ENCODE assay signal across 25 cellular contexts in the genomic region with DNA sequence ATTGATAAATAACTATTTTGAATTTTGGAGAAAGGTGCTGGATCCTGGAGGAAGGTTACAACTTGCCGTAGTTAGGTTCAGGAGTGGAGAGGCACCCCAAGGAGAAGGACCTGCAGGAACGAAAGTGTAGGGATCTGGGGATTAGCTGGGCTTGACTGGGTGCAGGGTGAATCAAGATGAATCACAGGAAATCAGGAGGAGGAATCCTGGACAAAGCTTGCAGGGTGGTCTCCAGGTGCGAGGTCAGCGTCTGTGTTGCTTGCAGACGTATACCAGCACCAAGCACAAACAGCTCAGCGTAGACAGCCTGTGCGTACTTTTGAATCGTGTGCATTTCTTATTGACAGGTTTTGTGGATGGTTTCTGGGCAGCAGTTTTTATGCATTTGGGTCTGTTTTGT.
DNase-seq lines count a peak whose midpoint lies in the region; ATAC-seq and TF ChIP-seq lines count a peak whose summit lies in the region.
"Had no signal": no experiment of that assay in that cellular context is flagged by ENCODE, and none has a peak within 500 bp of the region (broad histone marks: within the 10 kb centered on the region; RNA-seq: fewer than 3 reads in every experiment).

No MANE protein-coding gene starts in this region.

- CTCF ChIA-PET in Caco-2 (lab: Charles Lee), result no interaction called here

- H3K4me1 ChIP-seq in Caco-2, result no peaks in the 10 kb centered on the region; the same call in 1 of the 2 replicates
- H3K4me1 ChIP-seq: right lobe of liver had no signal

- H3K36me3 ChIP-seq in Caco-2 (ENCODE audit: control insufficient read depth, insufficient read depth, low read length) (peaks cover 3% of the 10 kb centered on the region; the same call in 1 of the 2 replicates), KOPT-K1 (ENCODE audit: insufficient read depth, low read length) (peaks cover 71% of the 10 kb centered on the region)
- H3K36me3 ChIP-seq: left ventricle myocardium inferior, MG63, right lobe of liver had no signal

- H3K27ac Mint-ChIP-seq in Caco-2 (ENCODE audit: unreplicated experiment) (peak overlapping the region; percentile 29), brain (peak overlapping the region; percentile 19 to 99 (median 87)), naive B cell (peak overlapping the region in 4 of 6 donors; percentile 1 to 61 (median 5))
- H3K27ac Mint-ChIP-seq: natural killer cell had no signal

- H3K4me3 Mint-ChIP-seq in Caco-2 (ENCODE audit: unreplicated experiment) (no peak overlapping the region), brain (peak overlapping the region in 1 of 5 experiments; percentile 18), naive B cell (no peak overlapping the region)
- H3K4me3 Mint-ChIP-seq: activated CD8-positive, alpha-beta T cell treated with anti-CD3 and anti-CD28 coated beads for 36 hours; CD14-positive monocyte; natural killer cell had no signal

- no TSS peak for BruUV-seq in Caco-2 (replicated peaks; lab: Mats Ljungman, UMichigan)

- H3K9me3 ChIP-seq in Caco-2, result no peaks in the 10 kb centered on the region
- H3K9me3 ChIP-seq in KOPT-K1 (ENCODE audit: insufficient read depth, low read length, poor library complexity, severe bottlenecking), result no peaks in the 10 kb centered on the region
- H3K9me3 ChIP-seq: left ventricle myocardium inferior, MG63, right lobe of liver had no signal

- POLR2A ChIA-PET in Caco-2 (lab: Charles Lee), result no interaction called here

- H3K9me3 Mint-ChIP-seq in Caco-2 (ENCODE audit: unreplicated experiment) (no peaks in the 10 kb centered on the region), brain (no peaks in the 10 kb centered on the region), naive B cell (no peaks in the 10 kb centered on the region)
- H3K9me3 Mint-ChIP-seq: activated CD8-positive, alpha-beta T cell treated with anti-CD3 and anti-CD28 coated beads for 36 hours; CD14-positive monocyte; natural killer cell had no signal

- H3K27ac ChIP-seq in KOPT-K1 (ENCODE audit: low read depth, low read length, poor library complexity, severe bottlenecking), result peak overlapping the region; percentile 97
- H3K27ac ChIP-seq: hepatocyte, left ventricle myocardium inferior, parathyroid adenoma, right lobe of liver had no signal

- no peak for TF ChIP-seq CTCF in Caco-2 (IDR thresholded peaks at IDR 0.05; ENCODE audit: insufficient read depth in 1 of 2, low read depth in 1 of 2, low read length in 1 of 2, severe bottlenecking in 1 of 2, unreplicated experiment in 1 of 2)
- no peak for TF ChIP-seq CTCF in brain (conservative IDR thresholded peaks at IDR 0.05)

- no peaks in the 10 kb centered on the region for H3K27me3 ChIP-seq in Caco-2 (replicated peaks; ENCODE audit: control insufficient read depth, insufficient read depth, low read length)
- H3K27me3 ChIP-seq: hepatocyte, MG63, right lobe of liver had no signal

- no peak for DNase-seq in Caco-2
- DNase-seq in naive B cell, result no peak
- no peak for DNase-seq in cortex of kidney (lab: John Stamatoyannopoulos, UW)
- no peak for DNase-seq in NCI-H1694 treated with DMSO at 0.1 percent for 48 hours (lab: John Stamatoyannopoulos, UW)
- DNase-seq in stimulated activated CD4-positive, alpha-beta T cell treated with anti-CD3 and anti-CD28 coated beads, Interleukin-4, amount 100 ng/mL, for 4 hours, result no peak
- DNase-seq: activated CD4-positive, CD25-positive, alpha-beta regulatory T cell treated with anti-CD3 and anti-CD28 coated beads, Interleukin-2, amount 50 U/mL, for 72 hours; activated CD8-positive, alpha-beta T cell treated with anti-CD3 and anti-CD28 coated beads for 36 hours; central memory CD4-positive, alpha-beta T cell; left ventricle myocardium inferior; MG63; midbrain; natural killer cell; NCI-H2081; NCI-H446; OCI-M1; right lobe of liver; SHP77; stimulated activated CD4-positive, alpha-beta T cell treated with anti-CD3 and anti-CD28 coated beads, Interleukin-12 subunit alpha, Interleukin-12 subunit beta, amount 100 ng/mL, for 4 hours; stimulated activated naive CD8-positive, alpha-beta T cell treated with anti-CD3 and anti-CD28 coated beads, Interleukin-15, Interleukin-2, amounts not matched to agents 100 U/mL and 50 U/mL, for 24 hours had no signal

- H3K27me3 Mint-ChIP-seq in Caco-2 (ENCODE audit: insufficient read depth, unreplicated experiment) (no peaks in the 10 kb centered on the region), brain (peaks cover 5% of the 10 kb centered on the region), naive B cell (no peaks in the 10 kb centered on the region)
- H3K27me3 Mint-ChIP-seq: activated CD8-positive, alpha-beta T cell treated with anti-CD3 and anti-CD28 coated beads for 36 hours had no signal

- H3K4me3 ChIP-seq in Caco-2 (ENCODE audit: low read depth, low read length), result no peak overlapping the region
- H3K4me3 ChIP-seq: hepatocyte, left ventricle myocardium inferior, MG63, right lobe of liver had no signal

- intact Hi-C loops in Caco-2 (cut with micrococcal nuclease; ENCODE audit: unreplicated experiment), result loop anchor here (10.0 kb wide), 1 partner anchor 266 kb away; no protein-coding TSS in a partner anchor

- H3K36me3 Mint-ChIP-seq in Caco-2 (ENCODE audit: insufficient read depth, unreplicated experiment) (peaks cover 38% of the 10 kb centered on the region), brain (peaks cover 24% of the 10 kb centered on the region), naive B cell (peaks cover 10 to 20% of the 10 kb centered on the region in 2 donors)
- H3K36me3 Mint-ChIP-seq: natural killer cell had no signal

- no peak for ATAC-seq in naive B cell (ENCODE audit: low read depth in 2 of 2)
- ATAC-seq in HG03039 (IDR thresholded peaks at IDR 0.05; ENCODE audit: unreplicated experiment), result no peak
- ATAC-seq: activated CD8-positive, alpha-beta T cell treated with anti-CD3 and anti-CD28 coated beads for 36 hours; natural killer cell; right lobe of liver; stimulated activated naive CD8-positive, alpha-beta T cell treated with anti-CD3 and anti-CD28 coated beads, Interleukin-15, Interleukin-2, amounts not matched to agents 100 U/mL and 50 U/mL, for 24 hours had no signal

- H3K4me1 Mint-ChIP-seq in Caco-2 (ENCODE audit: low read depth, unreplicated experiment) (peaks cover 27% of the 10 kb centered on the region), brain (peaks cover 89% of the 10 kb centered on the region), naive B cell (peaks cover 11 to 27% (median 17%) of the 10 kb centered on the region in 3 donors)

Comparison
In these comparisons a context has a peak if more than half of its experiments do, and no peak if none do; other contexts are left out.
1. H3K27ac Mint-ChIP-seq: peak in every context shown above with its lines; median percentile 87 in brain; 29 in Caco-2; 5 in naive B cell.